ENCODE assay signal across 9 cellular contexts in genomic region chr3:122183521-122183892, GRCh38. TPM values are rescaled to one million over a fixed set of nuclear protein-coding genes. Genes with fewer than 3 reads are reported as not detected.
A peak's percentile ranks its signal among the peaks of the same experiment; 100 is the strongest.
DNase-seq lines count a peak whose midpoint lies in the region; ATAC-seq and TF ChIP-seq lines count a peak whose summit lies in the region.
"Had no signal": no experiment of that assay in that cellular context is flagged by ENCODE, and none has a peak within 500 bp of the region (broad histone marks: within the 10 kb centered on the region; RNA-seq: fewer than 3 reads in every experiment).

CASR (plus strand) TSS chr3:122183668; CDS start chr3:122254190, 70,522 bp downstream.

- peak; percentile 47 for ATAC-seq in esophagus mucosa
- ATAC-seq in HG02798 (IDR thresholded peaks at IDR 0.05; ENCODE audit: poor library complexity, unreplicated experiment): no peak

- no peaks in the 10 kb centered on the region for H3K9me3 ChIP-seq in NT2/D1 (ENCODE audit: insufficient read depth, low read length)
- H3K9me3 ChIP-seq in neuron (ENCODE audit: low read length): no peaks in the 10 kb centered on the region
- no peaks in the 10 kb centered on the region for H3K9me3 ChIP-seq in uterus

- no peaks in the 10 kb centered on the region; the same call in 1 of the 2 replicates for H3K27me3 ChIP-seq in GM06990 (replicated peaks; ENCODE audit: control insufficient read depth, insufficient read depth, low read length)
- peaks cover 64% of the 10 kb centered on the region for H3K27me3 ChIP-seq in NT2/D1 (ENCODE audit: insufficient read depth, insufficient read length)
- H3K27me3 ChIP-seq in neuron (ENCODE audit: insufficient read depth, low read length): peaks cover 65% of the 10 kb centered on the region
- H3K27me3 ChIP-seq in uterus: no peaks in the 10 kb centered on the region

- no peak for TF ChIP-seq POLR2A in uterus (IDR thresholded peaks at IDR 0.05)

- TF ChIP-seq CTCF in GM06990 (IDR thresholded peaks at IDR 0.05; ENCODE audit: insufficient read depth, low read length, poor library complexity, severe bottlenecking) (no peak), uterus (IDR thresholded peaks at IDR 0.05) (no peak)

- H3K4me3 ChIP-seq in GM06990 (replicated peaks; ENCODE audit: low read depth, low read length): no peak within 1 kb of the TSS
- H3K4me3 ChIP-seq in NT2/D1 (ENCODE audit: insufficient read length, low read depth): peak within 1 kb of the TSS; percentile 47
- H3K4me3 ChIP-seq in neuron (ENCODE audit: low read length): no peak within 1 kb of the TSS
- no peak within 1 kb of the TSS for H3K4me3 ChIP-seq in uterus

- H3K9ac ChIP-seq in NT2/D1 (ENCODE audit: insufficient read length, low read depth): peak within 1 kb of the TSS; percentile 54

- H3K36me3 ChIP-seq in GM06990 (ENCODE audit: control insufficient read depth, insufficient read depth, low read length): no peaks in the 10 kb centered on the region
- H3K36me3 ChIP-seq in NT2/D1 (ENCODE audit: insufficient read depth, insufficient read length, low read length): no peaks in the 10 kb centered on the region
- no peaks in the 10 kb centered on the region for H3K36me3 ChIP-seq in neuron (ENCODE audit: insufficient read depth, low read length)
- no peaks in the 10 kb centered on the region for H3K36me3 ChIP-seq in uterus

- intact Hi-C loops in uterus (cut with DNase I; ENCODE audit: low total_unique reads): no loop called here

- H3K27ac ChIP-seq in uterus: no peak within 1 kb of the TSS

- peak within 1 kb of the TSS; percentile 41 for H2AFZ ChIP-seq in neuron (ENCODE audit: low read depth, low read length)

- DNase-seq in GM06990 (ENCODE audit: extremely low read depth, insufficient read length) (peak; percentile 1), NT2/D1 (ENCODE audit: low read depth, low spot score) (no peak), NOMO-1 treated with dmso at 0.1 percent for 144 hours (lab: John Stamatoyannopoulos, UW; ENCODE audit: unreplicated experiment) (no peak), uterus (no peak), EL (no peak)
- DNase-seq: NCI-H69 had no signal

- H3K4me1 ChIP-seq in NT2/D1 (ENCODE audit: insufficient read depth, insufficient read length): no peaks in the 10 kb centered on the region
- H3K4me1 ChIP-seq in neuron (ENCODE audit: insufficient read depth, low read length): peaks cover 3% of the 10 kb centered on the region
- H3K4me1 ChIP-seq in uterus: no peaks in the 10 kb centered on the region

RNA-seq across cellular contexts. Expression of gene CASR, which starts in this region (rescaled TPM):
- total RNA-seq in esophagus mucosa: not detected
- total RNA-seq in uterus: not detected

Comparison
In these comparisons a context has a peak if more than half of its experiments do, and no peak if none do; other contexts are left out.
1. Peak in ATAC-seq in esophagus mucosa; RNA of the gene not detected or under 1 TPM.